ENCODE assay signal across 8 cellular contexts in the genomic region with DNA sequence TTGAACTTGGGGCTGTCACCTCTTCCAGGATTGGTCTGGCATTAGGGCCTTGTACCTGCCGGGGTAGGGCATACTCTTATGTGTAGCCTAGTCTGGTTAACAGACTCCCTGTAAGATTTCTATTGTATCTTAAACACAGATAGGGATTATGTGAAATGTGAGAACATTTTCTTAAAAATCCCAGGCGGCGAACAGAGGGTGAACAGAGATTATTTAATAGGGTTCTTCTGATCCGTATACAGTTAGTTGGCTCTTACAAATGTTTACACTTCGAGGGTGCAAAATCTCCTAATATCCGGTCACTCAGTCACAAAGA. TPM values are rescaled to one million over a fixed set of nuclear protein-coding genes. Genes with fewer than 3 reads are reported as not detected.
DNase-seq lines count a peak whose midpoint lies in the region; ATAC-seq and TF ChIP-seq lines count a peak whose summit lies in the region.

No MANE protein-coding gene starts in this region.

- peaks cover 17 to 67% of the 10 kb centered on the region in 2 donors for H3K4me1 ChIP-seq in thoracic aorta (ENCODE audit: control insufficient read depth in 1 of 2, low read depth in 2 of 2)

- peak overlapping the region; percentile 79 to 83 for H3K27ac ChIP-seq in thoracic aorta

- H3K27me3 ChIP-seq in kidney epithelial cell (ENCODE audit: control insufficient read depth, insufficient read depth, low read length) (peaks cover 2% of the 10 kb centered on the region), thoracic aorta (replicated peaks; ENCODE audit: insufficient read depth) (no peaks in the 10 kb centered on the region)

- H3K27ac Mint-ChIP-seq in activated CD4-positive, alpha-beta T cell treated with anti-CD3 and anti-CD28 coated beads, Interleukin-2, amount 10 ng/mL, durations not matched to agents 24 days and 14 days = peak overlapping the region; percentile 91
- peak overlapping the region; percentile 96 for H3K27ac Mint-ChIP-seq in activated naive CD8-positive, alpha-beta T cell

- TF ChIP-seq CTCF in kidney epithelial cell (IDR thresholded peaks at IDR 0.05; ENCODE audit: insufficient read depth, low read length, poor library complexity, severe bottlenecking) = no peak
- TF ChIP-seq CTCF in thoracic aorta (IDR thresholded peaks at IDR 0.05) = no peak

- H3K9me3 Mint-ChIP-seq in activated CD4-positive, alpha-beta T cell treated with anti-CD3 and anti-CD28 coated beads, Interleukin-2, amount 10 ng/mL, durations not matched to agents 24 days and 14 days = no peaks in the 10 kb centered on the region
- no peaks in the 10 kb centered on the region for H3K9me3 Mint-ChIP-seq in activated naive CD8-positive, alpha-beta T cell (ENCODE audit: low read depth)

- peak; percentile 29 for ATAC-seq in HG03066 (IDR thresholded peaks at IDR 0.05; ENCODE audit: low read depth, unreplicated experiment)
- no peak for ATAC-seq in thoracic aorta (ENCODE audit: insufficient number of reproducible peaks, low FRiP score, low read depth)

- peaks cover 5% of the 10 kb centered on the region for H3K27me3 Mint-ChIP-seq in activated CD4-positive, alpha-beta T cell treated with anti-CD3 and anti-CD28 coated beads, Interleukin-2, amount 10 ng/mL, durations not matched to agents 24 days and 14 days
- no peaks in the 10 kb centered on the region for H3K27me3 Mint-ChIP-seq in activated naive CD8-positive, alpha-beta T cell

- DNase-seq in activated CD4-positive, alpha-beta T cell treated with anti-CD3 and anti-CD28 coated beads, Interleukin-2, amount 10 ng/mL, durations not matched to agents 24 days and 14 days = no peak
- no peak for DNase-seq in activated CD4-positive, alpha-beta T cell treated with anti-CD3 and anti-CD28 coated beads for 1 hour
- no peak for DNase-seq in kidney epithelial cell (ENCODE audit: low read depth)
- DNase-seq in thoracic aorta (ENCODE audit: low spot score) = no peak
- DNase-seq in GM19238 (ENCODE audit: insufficient read length, low spot score) = no peak
- no peak for DNase-seq in epidermal melanocyte (ENCODE audit: insufficient read length, low spot score)

- intact Hi-C loops in activated CD4-positive, alpha-beta T cell treated with anti-CD3 and anti-CD28 coated beads, Interleukin-2, amount 10 ng/mL, durations not matched to agents 24 days and 14 days (cut with micrococcal nuclease) = loop anchor here (1.0 to 10.0 kb wide), 7 partner anchors 61 to 859 kb away; partner anchors contain the start of genes OXNAD1 and TBC1D5

- no peaks in the 10 kb centered on the region for H3K9me3 ChIP-seq in thoracic aorta

- H3K4me3 ChIP-seq in kidney epithelial cell (ENCODE audit: low read depth, low read length) (peak overlapping the region; percentile 63), thoracic aorta (peak overlapping the region; percentile 84)

- H3K4me1 Mint-ChIP-seq in activated CD4-positive, alpha-beta T cell treated with anti-CD3 and anti-CD28 coated beads, Interleukin-2, amount 10 ng/mL, durations not matched to agents 24 days and 14 days = peaks cover 46% of the 10 kb centered on the region
- peaks cover 47% of the 10 kb centered on the region for H3K4me1 Mint-ChIP-seq in activated naive CD8-positive, alpha-beta T cell (ENCODE audit: low read depth)

- H3K4me3 Mint-ChIP-seq in activated CD4-positive, alpha-beta T cell treated with anti-CD3 and anti-CD28 coated beads, Interleukin-2, amount 10 ng/mL, durations not matched to agents 24 days and 14 days = peak overlapping the region; percentile 93
- H3K4me3 Mint-ChIP-seq in activated naive CD8-positive, alpha-beta T cell = peak overlapping the region; percentile 89

- H3K36me3 ChIP-seq in kidney epithelial cell (ENCODE audit: control insufficient read depth, insufficient read depth, low read length) = no peaks in the 10 kb centered on the region
- no peaks in the 10 kb centered on the region for H3K36me3 ChIP-seq in thoracic aorta

- no peaks in the 10 kb centered on the region for H3K36me3 Mint-ChIP-seq in activated CD4-positive, alpha-beta T cell treated with anti-CD3 and anti-CD28 coated beads, Interleukin-2, amount 10 ng/mL, durations not matched to agents 24 days and 14 days (ENCODE audit: low read depth)
- no peaks in the 10 kb centered on the region for H3K36me3 Mint-ChIP-seq in activated naive CD8-positive, alpha-beta T cell

RNA-seq across cellular contexts. Expression of gene PLCL2, which starts 0.8 kb away (rescaled TPM):
- 14.8 and 15.2 TPM in 2 replicates for total RNA-seq in activated CD4-positive, alpha-beta T cell treated with anti-CD3 and anti-CD28 coated beads, Interleukin-2, amount 10 ng/mL, durations not matched to agents 24 days and 14 days
- total RNA-seq in kidney epithelial cell (2.5 and 3.4 TPM in 2 replicates), thoracic aorta (10 to 100 TPM in 1 of 2 donors, 1 to 10 TPM in 1; 6.9 to 17.1 TPM)
